ENCODE assay signal across 19 cellular contexts in genomic region chr22:46187862-46188261, GRCh38.
"Had no signal": no experiment of that assay in that cellular context is flagged by ENCODE, and none has a peak within 500 bp of the region (broad histone marks: within the 10 kb centered on the region; RNA-seq: fewer than 3 reads in every experiment).

No MANE protein-coding gene starts in this region.

- H3K27ac Mint-ChIP-seq: activated CD8-positive, alpha-beta T cell treated with anti-CD3 and anti-CD28 coated beads for 36 hours; activated naive CD8-positive, alpha-beta T cell; brain; dendritic cell treated with granulocyte-macrophage colony-stimulating factor and Interleukin-4, amounts not matched to agents 40 ng/mL and 50 ng/mL, for 4 days; effector memory CD8-positive, alpha-beta T cell; natural killer cell treated with Interleukin-12 subunit alpha and Interleukin-12 subunit beta and Interleukin-15 and Interleukin-18, amount 100 ng/mL, for 72 hours; WTC11 had no signal

- H3K4me1 Mint-ChIP-seq: brain, WTC11 had no signal

- H3K4me3 Mint-ChIP-seq: activated CD8-positive, alpha-beta T cell treated with anti-CD3 and anti-CD28 coated beads for 36 hours; activated naive CD8-positive, alpha-beta T cell; brain; dendritic cell treated with granulocyte-macrophage colony-stimulating factor and Interleukin-4, amounts not matched to agents 40 ng/mL and 50 ng/mL, for 4 days; effector memory CD8-positive, alpha-beta T cell; natural killer cell treated with Interleukin-12 subunit alpha and Interleukin-12 subunit beta and Interleukin-15 and Interleukin-18, amount 100 ng/mL, for 72 hours; WTC11 had no signal

- ATAC-seq: activated CD8-positive, alpha-beta T cell treated with anti-CD3 and anti-CD28 coated beads for 36 hours; effector memory CD8-positive, alpha-beta T cell; natural killer cell treated with Interleukin-12 subunit alpha and Interleukin-12 subunit beta and Interleukin-15 and Interleukin-18, amount 100 ng/mL, for 72 hours; WTC11 had no signal

- H3K9me3 Mint-ChIP-seq: dendritic cell treated with granulocyte-macrophage colony-stimulating factor and Interleukin-4, amounts not matched to agents 40 ng/mL and 50 ng/mL, for 4 days; effector memory CD8-positive, alpha-beta T cell had no signal

- FAIRE-seq: frontal cortex, TTC549 had no signal

- DNase-seq: activated CD4-positive, alpha-beta T cell treated with anti-CD3 and anti-CD28 coated beads for 48 hours; activated CD8-positive, alpha-beta memory T cell treated with anti-CD3 and anti-CD28 coated beads, Interleukin-2, amount 50 U/mL, for 4 hours; activated CD8-positive, alpha-beta T cell treated with anti-CD3 and anti-CD28 coated beads for 36 hours; activated gamma-delta T cell; activated T-cell treated with anti-CD3 and anti-CD28 coated beads, Interleukin-2, amount 50 U/mL, for 48 hours; amniotic stem cell; cerebellar nuclear complex; effector memory CD8-positive, alpha-beta T cell; heart right ventricle; stimulated activated CD4-positive, alpha-beta T cell treated with anti-CD3 and anti-CD28 coated beads, Interleukin-4, amount 100 ng/mL, for 24 hours; stimulated activated naive CD4-positive, alpha-beta T cell treated with Interleukin-2 at 50 U/mL for 16 hours; trophoblast cell had no signal
